Comparison of ENCODE assay signal across 18 cellular contexts in the genomic region with DNA sequence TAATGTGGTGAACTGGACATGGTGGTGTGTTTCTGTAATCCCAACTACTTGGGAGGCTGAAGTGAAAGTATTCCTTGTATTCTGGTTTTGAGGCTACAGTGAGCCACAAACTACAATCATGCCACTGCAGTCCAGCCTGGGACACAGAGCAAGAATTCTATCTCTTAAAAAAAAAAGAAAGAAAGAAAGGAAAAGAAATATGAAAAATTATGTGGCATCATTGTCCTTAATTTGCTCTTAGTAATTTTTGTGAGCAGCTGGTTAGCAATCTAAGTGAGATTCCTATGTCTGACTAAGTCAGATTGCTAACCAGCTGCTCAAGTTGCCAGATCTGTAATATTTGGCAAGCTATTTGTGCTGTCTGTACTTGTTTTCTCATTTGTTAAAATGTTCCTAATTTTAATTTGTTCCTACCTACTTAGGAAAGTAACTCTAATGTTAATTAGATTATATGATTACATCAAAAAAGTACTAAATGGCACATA. TPM values are rescaled to one million over a fixed set of nuclear protein-coding genes. Genes with fewer than 3 reads are reported as not detected.
"Had no signal": no experiment of that assay in that cellular context is flagged by ENCODE, and none has a peak within 500 bp of the region (broad histone marks: within the 10 kb centered on the region; RNA-seq: fewer than 3 reads in every experiment).

No MANE protein-coding gene starts in this region.

- H3K36me3 Mint-ChIP-seq: naive B cell had no signal

- H3K27ac Mint-ChIP-seq: activated naive CD8-positive, alpha-beta T cell treated with anti-CD3 and anti-CD28 coated beads for 36 hours; activated T-helper 1 cell treated with anti-CD3 and anti-CD28 coated beads, Interleukin-12 subunit alpha, Interleukin-12 subunit beta, Interleukin-2, Interleukin-4 antibody, amounts not matched to agents 30 ng/mL and 10 ng/mL and 1 ng/mL, durations not matched to agents 14 hours and 24 hours and 36 hours; naive B cell; stimulated activated memory B cell treated with anti-CD40 and anti-IgM and Interleukin-4, amounts not matched to agents 10 μg/mL and 1 μg/mL and 100 μg/mL, for 72 hours had no signal

- ATAC-seq: gastroesophageal sphincter; heart right ventricle; stimulated activated memory B cell treated with anti-CD40 and anti-IgM and Interleukin-4, amounts not matched to agents 10 μg/mL and 1 μg/mL and 100 μg/mL, for 72 hours had no signal

- H3K27me3 Mint-ChIP-seq: activated naive CD8-positive, alpha-beta T cell treated with anti-CD3 and anti-CD28 coated beads for 36 hours; naive B cell; stimulated activated memory B cell treated with anti-CD40 and anti-IgM and Interleukin-4, amounts not matched to agents 10 μg/mL and 1 μg/mL and 100 μg/mL, for 72 hours had no signal

- H3K27ac ChIP-seq: cardiac muscle cell, colonic mucosa, esophagus squamous epithelium, gastroesophageal sphincter, heart right ventricle had no signal

- H3K27me3 ChIP-seq: cardiac muscle cell, colonic mucosa, esophagus squamous epithelium, gastroesophageal sphincter, heart right ventricle had no signal

- H3K9me3 Mint-ChIP-seq: activated naive CD8-positive, alpha-beta T cell treated with anti-CD3 and anti-CD28 coated beads for 36 hours; activated T-helper 1 cell treated with anti-CD3 and anti-CD28 coated beads, Interleukin-12 subunit alpha, Interleukin-12 subunit beta, Interleukin-2, Interleukin-4 antibody, amounts not matched to agents 30 ng/mL and 10 ng/mL and 1 ng/mL, durations not matched to agents 14 hours and 24 hours and 36 hours; naive B cell; stimulated activated memory B cell treated with anti-CD40 and anti-IgM and Interleukin-4, amounts not matched to agents 10 μg/mL and 1 μg/mL and 100 μg/mL, for 72 hours had no signal

- H3K4me1 Mint-ChIP-seq: naive B cell; stimulated activated memory B cell treated with anti-CD40 and anti-IgM and Interleukin-4, amounts not matched to agents 10 μg/mL and 1 μg/mL and 100 μg/mL, for 72 hours had no signal

- H3K4me3 ChIP-seq: cardiac muscle cell, colonic mucosa, esophagus squamous epithelium, gastroesophageal sphincter, heart right ventricle, lung had no signal

- H3K36me3 ChIP-seq: cardiac muscle cell, colonic mucosa had no signal

- H3K4me3 Mint-ChIP-seq: activated naive CD8-positive, alpha-beta T cell treated with anti-CD3 and anti-CD28 coated beads for 36 hours; activated T-helper 1 cell treated with anti-CD3 and anti-CD28 coated beads, Interleukin-12 subunit alpha, Interleukin-12 subunit beta, Interleukin-2, Interleukin-4 antibody, amounts not matched to agents 30 ng/mL and 10 ng/mL and 1 ng/mL, durations not matched to agents 14 hours and 24 hours and 36 hours; naive B cell; stimulated activated memory B cell treated with anti-CD40 and anti-IgM and Interleukin-4, amounts not matched to agents 10 μg/mL and 1 μg/mL and 100 μg/mL, for 72 hours had no signal

- H3K9me3 ChIP-seq: colonic mucosa, esophagus squamous epithelium, gastroesophageal sphincter, heart right ventricle had no signal

- H3K4me1 ChIP-seq: colonic mucosa, esophagus squamous epithelium, gastroesophageal sphincter, heart right ventricle had no signal

- DNase-seq: activated CD4-positive, alpha-beta T cell treated with anti-CD3 and anti-CD28 coated beads, Interleukin-2, amount 50 U/mL, for 1 hour; activated CD8-positive, alpha-beta memory T cell treated with anti-CD3 and anti-CD28 coated beads for 24 hours; activated naive CD8-positive, alpha-beta T cell treated with anti-CD3 and anti-CD28 coated beads for 36 hours; aorta; colonic mucosa; esophagus squamous epithelium; heart right ventricle; midbrain; naive B cell; stimulated activated CD4-positive, alpha-beta T cell treated with anti-CD3 and anti-CD28 coated beads, Interleukin-2, amount 100 ng/mL, for 48 hours; T-helper 9 cell had no signal

RNA-seq across cellular contexts. Expression of gene DDX3Y, which starts 48.8 kb away (rescaled TPM):
- total RNA-seq: aorta, cardiac muscle cell, renal cortical epithelial cell, ureter had no signal
- polyA plus RNA-seq: cardiac muscle cell had no signal
